Comparison of ENCODE assay signal across 19 cellular contexts in the genomic region with DNA sequence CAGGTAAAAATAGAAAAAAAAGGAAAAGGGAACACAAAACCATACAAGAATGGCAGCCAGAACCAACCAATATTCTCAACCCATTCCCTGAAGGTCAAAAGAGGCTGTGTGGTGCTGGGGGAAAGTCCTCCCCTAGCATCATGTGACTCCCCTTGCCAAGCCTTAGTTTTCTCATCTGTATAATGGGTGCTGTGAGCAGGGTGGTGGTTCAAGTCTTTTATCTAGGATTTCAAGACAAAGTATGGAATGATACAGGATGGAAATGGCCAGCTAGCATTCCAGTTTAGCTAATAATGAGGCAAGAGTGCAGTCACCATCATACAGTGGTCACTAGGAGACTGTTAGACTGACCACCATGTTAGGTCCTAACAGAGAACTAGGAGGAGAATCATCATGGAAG.
"Had no signal": no experiment of that assay in that cellular context is flagged by ENCODE, and none has a peak within 500 bp of the region (broad histone marks: within the 10 kb centered on the region; RNA-seq: fewer than 3 reads in every experiment).

No MANE protein-coding gene starts in this region.

- H3K9ac ChIP-seq: KMS-11, SK-N-SH had no signal

- H3K4me2 ChIP-seq: KMS-11, SK-N-SH had no signal

- H3K9me3 ChIP-seq: SK-N-SH had no signal

- DNase-seq: IMR-90, Kasumi-1, MV-4-11, NCI-H1048, NCI-H1105, NCI-H1417, NCI-H1436 treated with DMSO at 0.1 percent for 48 hours, NCI-H1694, NCI-H187 treated with DMSO at 0.1 percent for 48 hours, NCI-H2029 treated with DMSO at 0.1 percent for 48 hours, NCI-H2227 treated with DMSO at 0.1 percent for 48 hours, NCI-H524, NCI-H526 treated with DMSO at 0.1 percent for 48 hours, NCI-H748 treated with DMSO at 0.1 percent for 48 hours, SHP77, SK-N-SH, SW 1271 had no signal

- H3K27ac ChIP-seq: KMS-11, RWPE1 had no signal
